In the genomic region with DNA sequence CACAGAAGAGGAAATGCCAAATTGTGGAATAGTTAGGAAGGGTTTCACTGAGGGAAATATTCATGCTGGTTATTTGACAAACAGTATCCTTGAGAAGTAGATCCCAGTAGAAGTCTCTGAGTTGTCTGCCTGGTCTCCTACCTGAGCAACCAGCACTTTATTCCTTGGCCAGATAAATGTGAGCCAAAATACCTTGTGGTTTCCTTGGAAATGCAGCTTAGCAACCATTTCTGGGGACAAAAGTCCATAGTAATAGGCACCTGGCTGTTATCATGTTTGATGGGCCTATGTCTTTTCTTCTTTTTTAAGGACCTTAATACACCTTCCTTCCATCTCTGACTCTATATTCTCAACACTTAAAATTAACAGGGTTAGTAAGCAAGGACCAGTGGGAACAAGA, we compare ENCODE assay signal across 18 cellular contexts.
"Had no signal": no experiment of that assay in that cellular context is flagged by ENCODE, and none has a peak within 500 bp of the region (broad histone marks: within the 10 kb centered on the region; RNA-seq: fewer than 3 reads in every experiment).

No MANE protein-coding gene starts in this region.

- H3K27ac Mint-ChIP-seq: activated naive CD4-positive, alpha-beta T cell treated with anti-CD3 and anti-CD28 coated beads for 36 hours; immature natural killer cell; natural killer cell; stimulated activated naive B cell treated with anti-CD40 and anti-IgM and Interleukin-4, amounts not matched to agents 10 μg/mL and 1 μg/mL and 100 μg/mL, for 72 hours had no signal

- H3K4me3 Mint-ChIP-seq: activated naive CD4-positive, alpha-beta T cell treated with anti-CD3 and anti-CD28 coated beads for 36 hours; activated T-cell treated with anti-CD3 and anti-CD28 coated beads, Interleukin-2, amount 50 U/mL, for 4 hours; central memory CD8-positive, alpha-beta T cell; immature natural killer cell; natural killer cell; stimulated activated naive B cell treated with anti-CD40 and anti-IgM and Interleukin-4, amounts not matched to agents 10 μg/mL and 1 μg/mL and 100 μg/mL, for 72 hours had no signal

- H3K4me3 ChIP-seq: gastroesophageal sphincter, heart right ventricle, ovary, thyroid gland had no signal

- H3K27me3 Mint-ChIP-seq: central memory CD8-positive, alpha-beta T cell; stimulated activated naive B cell treated with anti-CD40 and anti-IgM and Interleukin-4, amounts not matched to agents 10 μg/mL and 1 μg/mL and 100 μg/mL, for 72 hours had no signal

- DNase-seq: activated CD4-positive, alpha-beta T cell treated with anti-CD3 and anti-CD28 coated beads, Interleukin-2, amount 50 U/mL, for 1 hour; activated CD8-positive, alpha-beta memory T cell treated with anti-CD3 and anti-CD28 coated beads, Interleukin-2, amount 50 U/mL, for 4 hours; activated naive CD4-positive, alpha-beta T cell treated with anti-CD3 and anti-CD28 coated beads for 36 hours; activated T-cell treated with anti-CD3 and anti-CD28 coated beads, Interleukin-2, amount 50 U/mL, for 4 hours; aorta; cortex of kidney; heart right ventricle; immature natural killer cell; kidney glomerular epithelial cell; natural killer cell; ovary; stimulated activated naive B cell treated with anti-CD40 and anti-IgM and Interleukin-4, amounts not matched to agents 10 μg/mL and 1 μg/mL and 100 μg/mL, for 72 hours; T1000; thyroid gland had no signal

- H3K4me1 Mint-ChIP-seq: central memory CD8-positive, alpha-beta T cell; immature natural killer cell; natural killer cell had no signal

- ATAC-seq: activated CD4-positive, CD25-positive, alpha-beta regulatory T cell treated with anti-CD3 and anti-CD28 coated beads, Interleukin-2, amount 50 U/mL, for 24 hours; activated T-cell treated with anti-CD3 and anti-CD28 coated beads, Interleukin-2, amount 50 U/mL, for 4 hours; esophagus mucosa; gastroesophageal sphincter; heart right ventricle; natural killer cell; stimulated activated naive B cell treated with anti-CD40 and anti-IgM and Interleukin-4, amounts not matched to agents 10 μg/mL and 1 μg/mL and 100 μg/mL, for 72 hours had no signal

- H3K36me3 Mint-ChIP-seq: immature natural killer cell; natural killer cell; stimulated activated naive B cell treated with anti-CD40 and anti-IgM and Interleukin-4, amounts not matched to agents 10 μg/mL and 1 μg/mL and 100 μg/mL, for 72 hours had no signal

- H3K27ac ChIP-seq: gastroesophageal sphincter, heart right ventricle, ovary, thyroid gland had no signal

- H3K36me3 ChIP-seq: gastroesophageal sphincter, heart right ventricle, ovary, thyroid gland had no signal

- H3K9me3 Mint-ChIP-seq: activated naive CD4-positive, alpha-beta T cell treated with anti-CD3 and anti-CD28 coated beads for 36 hours; activated T-cell treated with anti-CD3 and anti-CD28 coated beads, Interleukin-2, amount 50 U/mL, for 4 hours; central memory CD8-positive, alpha-beta T cell; stimulated activated naive B cell treated with anti-CD40 and anti-IgM and Interleukin-4, amounts not matched to agents 10 μg/mL and 1 μg/mL and 100 μg/mL, for 72 hours had no signal

- H3K9me3 ChIP-seq: gastroesophageal sphincter, heart right ventricle, ovary, thyroid gland had no signal

- H3K27me3 ChIP-seq: gastroesophageal sphincter, heart right ventricle, ovary, thyroid gland had no signal
